ENCODE assay signal across 1 cellular context in genomic region chr1:8093221-8093980, GRCh38.
TF ChIP-seq lines count a peak whose summit lies in the region.

No MANE protein-coding gene starts in this region.

TF ChIP-seq in HepG2, 621 proteins besides CTCF, POLR2A, EP300 and RAD21:
- TF ChIP-seq ZNF446 (CRISPR knock-in tag; IDR thresholded peaks at IDR 0.05) (no peak), BCL3 (CRISPR knock-in tag; IDR thresholded peaks at IDR 0.05) (no peak), SOX6 (IDR thresholded peaks at IDR 0.05) (no peak), SOX6 (CRISPR knock-in tag; IDR thresholded peaks at IDR 0.05) (no peak), ZBTB38 (CRISPR knock-in tag; IDR thresholded peaks at IDR 0.05) (peak; percentile 20; the same call in 1 of the 2 replicates), MEF2D (CRISPR knock-in tag; IDR thresholded peaks at IDR 0.05) (0 out of 2 replicates have a peak, but pooled peaks have one; percentile 21), ZFX (CRISPR knock-in tag; IDR thresholded peaks at IDR 0.05; ENCODE audit: low read depth) (peak; percentile 27; the same call in 1 of the 2 replicates), DDIT3 (CRISPR knock-in tag; IDR thresholded peaks at IDR 0.05) (no peak), ZNF770 (CRISPR knock-in tag; IDR thresholded peaks at IDR 0.05) (peak; percentile 92), ZMYM3 (CRISPR knock-in tag; IDR thresholded peaks at IDR 0.05) (peak; percentile 31; the same call in 1 of the 2 replicates), ZBTB26 (CRISPR knock-in tag; IDR thresholded peaks at IDR 0.05; ENCODE audit: borderline replicate concordance) (peak; percentile 30; the same call in 1 of the 2 replicates), SALL1 (CRISPR knock-in tag; IDR thresholded peaks at IDR 0.05) (0 out of 2 replicates have a peak, but pooled peaks have one; percentile 10), PLRG1 (conservative IDR thresholded peaks at IDR 0.05) (no peak), ZNF282 (IDR thresholded peaks at IDR 0.05; ENCODE audit: partially characterized antibody) (no peak), ONECUT2 (CRISPR knock-in tag; IDR thresholded peaks at IDR 0.05) (no peak), ZNF552 (CRISPR knock-in tag; IDR thresholded peaks at IDR 0.05; ENCODE audit: borderline replicate concordance) (no peak)
